ENCODE assay signal across 16 cellular contexts in genomic region chr14:24774167-24774915, GRCh38.
"Had no signal": no experiment of that assay in that cellular context is flagged by ENCODE, and none has a peak within 500 bp of the region (broad histone marks: within the 10 kb centered on the region; RNA-seq: fewer than 3 reads in every experiment).

No MANE protein-coding gene starts in this region.

- DNase-seq: activated CD4-positive, alpha-beta memory T cell treated with anti-CD3 and anti-CD28 coated beads for 36 hours; activated effector memory CD4-positive, alpha-beta T cell treated with anti-CD3 and anti-CD28 coated beads, Interleukin-2, amount 50 U/mL, for 16 hours; activated T-cell treated with anti-CD3 and anti-CD28 coated beads, Interleukin-2, amount 50 U/mL, for 4 hours; amniotic stem cell; body of pancreas; cerebellar nuclear complex; endodermal cell; mammary epithelial cell; occipital lobe; stimulated activated CD4-positive, alpha-beta T cell treated with anti-CD3 and anti-CD28 coated beads, Interleukin-15, amount 100 ng/mL, for 24 hours; stimulated activated CD4-positive, alpha-beta T cell treated with anti-CD3 and anti-CD28 coated beads, Interleukin-4, amount 100 ng/mL, for 24 hours; stimulated activated naive CD8-positive, alpha-beta T cell treated with anti-CD3 and anti-CD28 coated beads, Interleukin-15, amount 100 ng/mL, for 72 hours; T-helper 9 cell had no signal

- H3K27me3 ChIP-seq: body of pancreas had no signal

- H3K36me3 ChIP-seq: thoracic aorta had no signal

- ATAC-seq: activated naive CD4-positive, alpha-beta T cell treated with anti-CD3 and anti-CD28 coated beads, Interleukin-2, amount 50 U/mL, for 72 hours; activated T-cell treated with anti-CD3 and anti-CD28 coated beads, Interleukin-2, amount 50 U/mL, for 4 hours; body of pancreas; natural killer cell treated with Interleukin-12 subunit alpha and Interleukin-12 subunit beta and Interleukin-15 and Interleukin-18, amount 100 ng/mL, for 72 hours; stimulated activated naive CD8-positive, alpha-beta T cell treated with anti-CD3 and anti-CD28 coated beads, Interleukin-15, amount 100 ng/mL, for 72 hours had no signal

- H3K4me1 ChIP-seq: body of pancreas had no signal

- H3K9me3 ChIP-seq: body of pancreas, thoracic aorta had no signal

- H3K27ac ChIP-seq: body of pancreas, thoracic aorta had no signal

- H3K4me3 ChIP-seq: body of pancreas, thoracic aorta had no signal
